Comparison of ENCODE assay signal across 15 cellular contexts in the genomic region with DNA sequence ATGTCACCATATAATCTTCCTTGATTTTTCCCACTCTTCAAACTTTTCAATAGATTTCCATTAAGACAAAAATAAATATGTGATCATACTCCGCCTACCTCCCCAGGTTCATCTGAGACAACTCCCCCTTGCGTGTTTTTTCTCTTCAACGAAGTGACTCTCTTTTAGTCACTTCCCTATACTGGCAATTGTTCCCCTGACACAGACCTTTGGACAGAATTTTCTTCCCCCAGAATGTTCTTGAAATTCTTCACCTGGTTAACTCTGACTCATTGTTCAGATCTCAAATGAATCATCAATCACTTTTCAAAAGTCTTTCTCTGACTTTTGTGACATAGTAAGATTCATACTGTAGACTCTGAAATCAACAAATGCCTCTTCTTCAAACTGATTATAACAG.
"Had no signal": no experiment of that assay in that cellular context is flagged by ENCODE, and none has a peak within 500 bp of the region (broad histone marks: within the 10 kb centered on the region; RNA-seq: fewer than 3 reads in every experiment).

No MANE protein-coding gene starts in this region.

- H3K27ac ChIP-seq: foreskin keratinocyte, left lung, neutrophil, pancreas, testis, WERI-Rb-1 had no signal

- H3K4me3 ChIP-seq: left lung, pancreas, smooth muscle cell, testis had no signal

- H3K36me3 ChIP-seq: left lung, neutrophil, pancreas, WERI-Rb-1 had no signal

- H3K4me2 ChIP-seq: smooth muscle cell had no signal

- H3K4me1 ChIP-seq: foreskin keratinocyte, left lung, pancreas, testis had no signal

- H3K9me3 ChIP-seq: left lung, neutrophil, pancreas, testis had no signal

- DNase-seq: activated CD4-positive, alpha-beta T cell treated with anti-CD3 and anti-CD28 coated beads, Interleukin-2, amount 50 U/mL, for 4 hours; activated gamma-delta T cell treated with Interleukin-2 at 50 U/mL for 16 hours; amniotic stem cell; dermis blood vessel endothelial cell; effector memory CD8-positive, alpha-beta T cell; glutamatergic neuron; left lung; pancreas; stimulated activated CD4-positive, alpha-beta T cell treated with anti-CD3 and anti-CD28 coated beads, Interleukin-4, amount 100 ng/mL, for 1 hour; T-helper 2 cell; testis; WERI-Rb-1 had no signal

- H3K27me3 ChIP-seq: foreskin keratinocyte, left lung, neutrophil, pancreas, testis had no signal
